In genomic region chr2:128310094-128310716, GRCh38 we compare ENCODE assay signal across 11 cellular contexts. TPM values are rescaled to one million over a fixed set of nuclear protein-coding genes. Genes with fewer than 3 reads are reported as not detected.
DNase-seq lines count a peak whose midpoint lies in the region; ATAC-seq, FAIRE-seq and TF ChIP-seq lines count a peak whose summit lies in the region.
"Had no signal": no experiment of that assay in that cellular context is flagged by ENCODE, and none has a peak within 500 bp of the region (broad histone marks: within the 10 kb centered on the region; RNA-seq: fewer than 3 reads in every experiment).

No MANE protein-coding gene starts in this region.

- H3K79me1 ChIP-seq in IMR-90 (ENCODE audit: low read depth in 1 of 2, low read length in 2 of 2) (peaks cover 26 to 93% of the 10 kb centered on the region in 2 experiments), trophoblast cell (ENCODE audit: low read length) (peaks cover 10% of the 10 kb centered on the region)

- TF ChIP-seq POLR2A in IMR-90 (IDR thresholded peaks at IDR 0.05; ENCODE audit: low read depth, low read length): no peak

- DNase-seq in Caco-2 (peak in 1 of 2 experiments; percentile 27), IMR-90 (no peak), hepatocyte (ENCODE audit: low spot score) (no peak), trophoblast cell (no peak), CD14-positive monocyte (ENCODE audit: low spot score) (no peak), small intestine (no peak)
- DNase-seq: HCEC 1CT, KBM-7, NCI-H2171 had no signal

- WGBS in IMR-90 (ENCODE audit: extremely low coverage in 2 of 2, insufficient read length in 1 of 2), 2 experiments: 92% methylated on average over 2 of the region's 12 CpGs; no CpG with 5 or more reads in 1 of the 2 experiments
- 96% methylated on average over 11 of the region's 12 CpGs for WGBS in hepatocyte (ENCODE audit: low lambda C conversion rate, missing lambda C conversion rate)
- WGBS in trophoblast cell (ENCODE audit: extremely low coverage, insufficient coverage, insufficient read length): no CpG with 5 or more reads among the region's 12 CpGs
- 85 to 92% (median 91%) methylated on average over 12 of the region's 12 CpGs for WGBS in small intestine, 3 donors

- in situ Hi-C loops in IMR-90 (cut with MboI; ENCODE audit: low sequenced_read_pairs): loop anchor here (25.0 kb wide), 1 partner anchor 423 kb away; the partner anchor contains the start of gene AMMECR1L

- H3K27ac ChIP-seq in IMR-90 (ENCODE audit: insufficient read depth, low read length) (peak overlapping the region; percentile 65; the same call in 1 of the 2 replicates), hepatocyte (peak overlapping the region; percentile 44), trophoblast cell (ENCODE audit: low read depth, low read length) (no peak overlapping the region), small intestine (ENCODE audit: low read depth in 1 of 2, low read length in 1 of 2) (peak overlapping the region in 1 of 2 donors; percentile 43)

- peak overlapping the region; percentile 27 for H3K27ac Mint-ChIP-seq in Caco-2 (ENCODE audit: unreplicated experiment)
- H3K27ac Mint-ChIP-seq in CD14-positive monocyte: peak overlapping the region in 1 of 7 donors; percentile 64
- H3K27ac Mint-ChIP-seq: WTC11 had no signal

- H3K4me1 ChIP-seq in Caco-2: peaks cover 13% of the 10 kb centered on the region
- peaks cover 84% of the 10 kb centered on the region for H3K4me1 ChIP-seq in IMR-90 (ENCODE audit: control insufficient read depth, insufficient read depth, low read length)
- peaks cover 50% of the 10 kb centered on the region for H3K4me1 ChIP-seq in hepatocyte (ENCODE audit: insufficient read depth)
- H3K4me1 ChIP-seq in trophoblast cell (ENCODE audit: control insufficient read depth in 1 of 2, insufficient read depth in 2 of 2, low read length in 2 of 2): peaks cover 15 to 17% of the 10 kb centered on the region in 2 experiments
- H3K4me1 ChIP-seq in small intestine (ENCODE audit: control insufficient read depth in 2 of 2, insufficient read depth in 1 of 2, low read depth in 1 of 2, low read length in 1 of 2): no peaks in the 10 kb centered on the region

- no peak overlapping the region for H3K56ac ChIP-seq in IMR-90 (ENCODE audit: extremely low read depth, insufficient read depth, low read length)

- H3K9me3 Mint-ChIP-seq in Caco-2 (ENCODE audit: unreplicated experiment): no peaks in the 10 kb centered on the region
- no peaks in the 10 kb centered on the region for H3K9me3 Mint-ChIP-seq in CD14-positive monocyte
- H3K9me3 Mint-ChIP-seq: WTC11 had no signal

- intact Hi-C loops in Caco-2 (cut with micrococcal nuclease; ENCODE audit: unreplicated experiment): loop anchor here (10.0 kb wide), 1 partner anchor 245 kb away; no protein-coding TSS in a partner anchor
- intact Hi-C loops in IMR-90 (cut with micrococcal nuclease): loop anchor here (10.0 kb wide), 1 partner anchor 245 kb away; no protein-coding TSS in a partner anchor
- intact Hi-C loops in CD14-positive monocyte (cut with micrococcal nuclease): loop anchor here in 1 of 2 donors (10.0 kb wide), 3 partner anchors 135 to 445 kb away; no protein-coding TSS in a partner anchor

- H3K4me3 Mint-ChIP-seq in Caco-2 (ENCODE audit: unreplicated experiment) (no peak overlapping the region), CD14-positive monocyte (no peak overlapping the region)
- H3K4me3 Mint-ChIP-seq: WTC11 had no signal

- H3K9ac ChIP-seq in IMR-90 (ENCODE audit: low read depth, low read length) (peak overlapping the region; percentile 5; the same call in 1 of the 2 replicates), trophoblast cell (ENCODE audit: low read length) (no peak overlapping the region)

- dilution Hi-C loops in IMR-90 (cut with HindIII; ENCODE audit: low sequenced_read_pairs, unreplicated experiment): no loop called here

- peak overlapping the region; percentile 13; the same call in 1 of the 2 replicates for H3K18ac ChIP-seq in IMR-90 (ENCODE audit: low read depth, low read length)
- no peak overlapping the region for H3K18ac ChIP-seq in trophoblast cell (ENCODE audit: low read length)

- H2BK12ac ChIP-seq in trophoblast cell (ENCODE audit: low read length): no peak overlapping the region

- no peak overlapping the region for H4K12ac ChIP-seq in trophoblast cell (ENCODE audit: low read depth, low read length)

- H3K9me2 ChIP-seq in hepatocyte (replicated peaks; ENCODE audit: insufficient read depth): no peaks in the 10 kb centered on the region

- H3K36me3 ChIP-seq in Caco-2 (ENCODE audit: control insufficient read depth, insufficient read depth, low read length) (no peaks in the 10 kb centered on the region; the same call in 1 of the 2 replicates), IMR-90 (ENCODE audit: control insufficient read depth, insufficient read depth, low read length) (peaks cover 53% of the 10 kb centered on the region), hepatocyte (replicated peaks; ENCODE audit: insufficient read depth, low read depth) (no peaks in the 10 kb centered on the region), trophoblast cell (ENCODE audit: control insufficient read depth in 1 of 2, insufficient read depth in 2 of 2, low read length in 2 of 2) (peaks cover 9 to 20% of the 10 kb centered on the region in 2 experiments), small intestine (ENCODE audit: control insufficient read depth in 2 of 2, insufficient read depth in 2 of 2, low read length in 2 of 2) (no peaks in the 10 kb centered on the region)

- peak overlapping the region; percentile 20; the same call in 1 of the 2 replicates for H4K91ac ChIP-seq in IMR-90 (ENCODE audit: insufficient read depth, low read depth, low read length)
- no peak overlapping the region for H4K91ac ChIP-seq in trophoblast cell (ENCODE audit: low read depth, low read length)

- H2BK120ac ChIP-seq in IMR-90 (ENCODE audit: low read depth, low read length) (peak overlapping the region; percentile 22), trophoblast cell (ENCODE audit: insufficient read depth, low read length, poor library complexity) (no peak overlapping the region)

- peaks cover 94% of the 10 kb centered on the region for H3K79me2 ChIP-seq in hepatocyte
- H3K79me2 ChIP-seq in trophoblast cell (ENCODE audit: control insufficient read depth, insufficient read depth, low read length, poor library complexity): peaks cover 8% of the 10 kb centered on the region

- H4K20me1 ChIP-seq in IMR-90 (ENCODE audit: insufficient read depth, low read length): peaks cover 96% of the 10 kb centered on the region
- H4K20me1 ChIP-seq in hepatocyte (ENCODE audit: insufficient read depth, poor library complexity, severe bottlenecking): peaks cover 95% of the 10 kb centered on the region

- H3K4me1 Mint-ChIP-seq in Caco-2 (ENCODE audit: low read depth, unreplicated experiment): peaks cover 12% of the 10 kb centered on the region
- H3K4me1 Mint-ChIP-seq in CD14-positive monocyte: peaks cover 29% of the 10 kb centered on the region

- H4K8ac ChIP-seq in IMR-90 (ENCODE audit: low read depth in 2 of 2, low read length in 2 of 2): peak overlapping the region in 1 of 2 experiments; percentile 14; a peak in 1 of 4 replicates
- no peak overlapping the region for H4K8ac ChIP-seq in trophoblast cell (ENCODE audit: low read depth, low read length)

- H3K27me3 Mint-ChIP-seq in Caco-2 (ENCODE audit: insufficient read depth, unreplicated experiment) (no peaks in the 10 kb centered on the region), CD14-positive monocyte (ENCODE audit: low read depth in 3 of 3) (peaks cover 0 to 1% (median 0%) of the 10 kb centered on the region in 3 donors)

- BruUV-seq in Caco-2 (replicated peaks; lab: Mats Ljungman, UMichigan) (no TSS peak), IMR-90 (replicated peaks; lab: Mats Ljungman, UMichigan) (no TSS peak)

- POLR2A ChIA-PET in Caco-2 (lab: Charles Lee): no interaction called here
- POLR2A ChIA-PET in IMR-90 (lab: Charles Lee; ENCODE audit: unreplicated experiment): no interaction called here

- no peak for TF ChIP-seq RAD21 in IMR-90 (IDR thresholded peaks at IDR 0.05; ENCODE audit: low read length)

- no peak for TF ChIP-seq CTCF in Caco-2 (IDR thresholded peaks at IDR 0.05; ENCODE audit: insufficient read depth in 1 of 2, low read depth in 1 of 2, low read length in 1 of 2, severe bottlenecking in 1 of 2, unreplicated experiment in 1 of 2)
- TF ChIP-seq CTCF in IMR-90 (conservative IDR thresholded peaks at IDR 0.05; ENCODE audit: low read depth, low read length): no peak
- no peak for TF ChIP-seq CTCF in hepatocyte (IDR thresholded peaks at IDR 0.05; ENCODE audit: poor library complexity)
- no peak for TF ChIP-seq CTCF in CD14-positive monocyte (IDR thresholded peaks at IDR 0.05)

- CTCF ChIA-PET in Caco-2 (lab: Charles Lee): no interaction called here
- CTCF ChIA-PET in IMR-90 (lab: Yijun Ruan, JAX): no interaction called here

- H3K14ac ChIP-seq in IMR-90 (replicated peaks; ENCODE audit: low read depth, low read length): 0 out of 2 replicates have a peak overlapping the region, but pooled peaks have one; percentile 2
- no peak overlapping the region for H3K14ac ChIP-seq in trophoblast cell (ENCODE audit: low read length)

- ATAC-seq in IMR-90 (ENCODE audit: low read depth) (no peak), HG03565 (IDR thresholded peaks at IDR 0.05; ENCODE audit: unreplicated experiment) (no peak)
- ATAC-seq: WTC11 had no signal

- H2AK9ac ChIP-seq in IMR-90 (replicated peaks; ENCODE audit: low read depth, low read length, poor library complexity): peak overlapping the region; percentile 69

- peak overlapping the region; percentile 8 for H2AFZ ChIP-seq in IMR-90 (replicated peaks; ENCODE audit: low read length, poor library complexity)
- no peak overlapping the region for H2AFZ ChIP-seq in hepatocyte
- H2AFZ ChIP-seq in trophoblast cell (ENCODE audit: insufficient read depth, low read length, poor library complexity): no peak overlapping the region

- H2BK15ac ChIP-seq in IMR-90 (ENCODE audit: low read depth, low read length): no peak overlapping the region

- no peaks in the 10 kb centered on the region for H3K27me3 ChIP-seq in Caco-2 (replicated peaks; ENCODE audit: control insufficient read depth, insufficient read depth, low read length)
- no peaks in the 10 kb centered on the region for H3K27me3 ChIP-seq in IMR-90 (ENCODE audit: control insufficient read depth, insufficient read depth, low read length)
- no peaks in the 10 kb centered on the region for H3K27me3 ChIP-seq in hepatocyte
- no peaks in the 10 kb centered on the region for H3K27me3 ChIP-seq in trophoblast cell (ENCODE audit: insufficient read depth, low read length)
- no peaks in the 10 kb centered on the region for H3K27me3 ChIP-seq in small intestine (ENCODE audit: control insufficient read depth in 2 of 2, insufficient read depth in 2 of 2, low read length in 2 of 2)

- H3K36me3 Mint-ChIP-seq in Caco-2 (ENCODE audit: insufficient read depth, unreplicated experiment): no peaks in the 10 kb centered on the region
- peaks cover 19 to 47% of the 10 kb centered on the region in 2 donors for H3K36me3 Mint-ChIP-seq in CD14-positive monocyte

- no peak overlapping the region for H2BK5ac ChIP-seq in IMR-90 (ENCODE audit: low read depth, low read length, poor library complexity, severe bottlenecking)
- H2BK5ac ChIP-seq in trophoblast cell (ENCODE audit: low read depth, low read length, poor library complexity): no peak overlapping the region

- H4K5ac ChIP-seq in IMR-90 (ENCODE audit: low read depth, low read length): peak overlapping the region; percentile 39; the same call in 1 of the 2 replicates

- peak overlapping the region; percentile 59 for H3K4ac ChIP-seq in IMR-90 (ENCODE audit: low read depth, low read length)
- peak overlapping the region; percentile 28 for H3K4ac ChIP-seq in trophoblast cell (ENCODE audit: low read depth, low read length)

- H3K4me3 ChIP-seq in Caco-2 (ENCODE audit: low read depth, low read length): no peak overlapping the region
- no peak overlapping the region for H3K4me3 ChIP-seq in IMR-90 (ENCODE audit: insufficient read depth, low read depth, low read length)
- H3K4me3 ChIP-seq in hepatocyte: no peak overlapping the region
- no peak overlapping the region for H3K4me3 ChIP-seq in trophoblast cell (ENCODE audit: low read depth, low read length)
- no peak overlapping the region for H3K4me3 ChIP-seq in small intestine (ENCODE audit: low read depth in 1 of 2, low read length in 2 of 2)

- H3K4me2 ChIP-seq in IMR-90 (ENCODE audit: low read depth, low read length) (peak overlapping the region; percentile 17; the same call in 1 of the 2 replicates), hepatocyte (no peak overlapping the region), trophoblast cell (ENCODE audit: low read length) (no peak overlapping the region)

- H2AK5ac ChIP-seq in IMR-90 (ENCODE audit: low read depth, low read length) (peak overlapping the region; percentile 53; the same call in 1 of the 2 replicates), trophoblast cell (ENCODE audit: low read length) (no peak overlapping the region)

- H2BK20ac ChIP-seq in IMR-90 (ENCODE audit: low read depth, low read length): no peak overlapping the region

- no peak for FAIRE-seq in small intestine (lab: Jason Lieb, UNC)

- 0 out of 2 replicates have a peak overlapping the region, but pooled peaks have one; percentile 27 for H3K23ac ChIP-seq in IMR-90 (ENCODE audit: low read depth, low read length)
- H3K23ac ChIP-seq in trophoblast cell (ENCODE audit: low read length): no peak overlapping the region

- peaks cover 56% of the 10 kb centered on the region for H3K9me1 ChIP-seq in IMR-90 (ENCODE audit: insufficient read depth, low read length)

- no peaks in the 10 kb centered on the region for H3K9me3 ChIP-seq in Caco-2
- H3K9me3 ChIP-seq in IMR-90 (ENCODE audit: control insufficient read depth, insufficient read depth, low read length): no peaks in the 10 kb centered on the region
- H3K9me3 ChIP-seq in hepatocyte (ENCODE audit: low read depth): no peaks in the 10 kb centered on the region
- H3K9me3 ChIP-seq in trophoblast cell (ENCODE audit: insufficient read depth, low read depth, low read length): no peaks in the 10 kb centered on the region
- H3K9me3 ChIP-seq in small intestine (ENCODE audit: control insufficient read depth, low read depth): no peaks in the 10 kb centered on the region

RNA-seq across cellular contexts. Expression of gene HS6ST1, which starts 8.5 kb away (rescaled TPM):
- total RNA-seq in Caco-2 (2022): 17.5 and 20.3 TPM in 2 replicates
- total RNA-seq in IMR-90 (2012; rRNA removed): 29.7 and 29.9 TPM in 2 replicates
- polyA plus RNA-seq in IMR-90 (2012; rRNA removed): 36.9 and 39.7 TPM in 2 replicates
- 22.1 and 48.3 TPM in 2 replicates for polyA plus RNA-seq in IMR-90 (2012; cell fraction: cytosol; rRNA removed)
- polyA plus RNA-seq in IMR-90 (2012; cell fraction: nucleus; rRNA removed; ENCODE audit: low replicate concordance): 21.0 and 34.4 TPM in 2 replicates
- 35.7 and 48.3 TPM in 2 replicates for total RNA-seq in hepatocyte
- polyA plus RNA-seq in hepatocyte: 34.9 and 46.7 TPM in 2 replicates
- polyA plus RNA-seq in trophoblast cell (2013): 26.6 and 27.7 TPM in 2 replicates
- polyA plus RNA-seq in CD14-positive monocyte: 1 to 10 TPM; 2.9 to 4.0 TPM
- 10 to 100 TPM in 1 of 3 donors, 1 to 10 TPM in 2; 4.0 to 20.7 (median 6.5) TPM for polyA plus RNA-seq in small intestine
